Comparison of ENCODE assay signal across 11 cellular contexts in the genomic region with DNA sequence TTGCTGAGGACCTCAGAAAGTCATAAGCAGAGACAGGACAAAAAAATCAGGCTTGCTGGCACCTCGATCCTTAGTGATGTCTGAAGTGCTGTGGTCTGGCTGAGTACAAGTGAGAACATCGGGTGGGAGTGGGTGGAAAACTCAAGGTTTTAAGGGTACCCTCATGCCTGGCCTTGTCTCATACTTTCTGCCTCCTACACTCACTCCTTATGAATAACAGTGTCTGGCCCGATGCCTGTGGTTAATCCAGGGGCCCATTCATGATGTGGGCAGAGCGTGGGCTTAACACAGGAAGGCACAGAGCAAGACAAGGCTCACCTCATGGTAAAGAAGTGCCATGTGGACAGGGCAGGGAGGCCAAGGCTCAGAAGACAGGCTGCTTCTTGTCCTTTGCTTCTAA. TPM values are rescaled to one million over a fixed set of nuclear protein-coding genes. Genes with fewer than 3 reads are reported as not detected.
DNase-seq lines count a peak whose midpoint lies in the region; ATAC-seq and TF ChIP-seq lines count a peak whose summit lies in the region.
"Had no signal": no experiment of that assay in that cellular context is flagged by ENCODE, and none has a peak within 500 bp of the region (broad histone marks: within the 10 kb centered on the region; RNA-seq: fewer than 3 reads in every experiment).

No MANE protein-coding gene starts in this region.

- no peak overlapping the region for H3K27ac Mint-ChIP-seq in natural killer cell

- intact Hi-C loops in natural killer cell (cut with micrococcal nuclease): loop anchor here (1.0 to 5.0 kb wide), 3 partner anchors 15 to 38 kb away; a partner anchor contains a TSS

- TF ChIP-seq CTCF in natural killer cell (IDR thresholded peaks at IDR 0.05): no peak

- peak; percentile 13 for DNase-seq in NK-92 treated with Interleukin-12 subunit alpha and Interleukin-12 subunit beta, amount 100 ng/mL, for 24 hours (lab: John Stamatoyannopoulos, UW)
- DNase-seq in NK-92 (lab: John Stamatoyannopoulos, UW; ENCODE audit: unreplicated experiment) (no peak), natural killer cell (peak; percentile 45), germinal center (ENCODE audit: low spot score) (no peak)
- DNase-seq in activated gamma-delta T cell treated with anti-CD3 and anti-CD28 coated beads, Interleukin-2, amount 50 U/mL, for 16 hours (ENCODE audit: low read depth): peak; percentile 46

- peaks cover 0 to 7% (median 3%) of the 10 kb centered on the region in 5 donors for H3K36me3 ChIP-seq in subcutaneous abdominal adipose tissue (ENCODE audit: control insufficient read depth in 5 of 5, insufficient read depth in 5 of 5, low read length in 5 of 5)
- H3K36me3 ChIP-seq: SJSA1 had no signal

- H3K4me1 Mint-ChIP-seq in natural killer cell: peaks cover 20 to 23% of the 10 kb centered on the region in 2 donors

- H3K4me1 ChIP-seq in subcutaneous abdominal adipose tissue (ENCODE audit: control insufficient read depth in 5 of 5, insufficient read depth in 5 of 5, low read length in 5 of 5): peaks cover 15 to 79% (median 43%) of the 10 kb centered on the region in 5 donors
- H3K4me1 ChIP-seq: SJSA1 had no signal

- H3K27me3 ChIP-seq in subcutaneous abdominal adipose tissue (ENCODE audit: control insufficient read depth in 5 of 5, insufficient read depth in 4 of 5, low read length in 5 of 5): no peaks in the 10 kb centered on the region
- H3K27me3 ChIP-seq: SJSA1 had no signal

- peak overlapping the region in 2 of 5 donors; percentile 8 to 63 for H3K9ac ChIP-seq in subcutaneous abdominal adipose tissue (ENCODE audit: low read length in 5 of 5)

- H3K36me3 Mint-ChIP-seq in natural killer cell: peaks cover 8% of the 10 kb centered on the region

- H3K27me3 Mint-ChIP-seq in natural killer cell (ENCODE audit: low read depth in 2 of 2): no peaks in the 10 kb centered on the region
- H3K27me3 Mint-ChIP-seq: naive B cell had no signal

- H3K9me3 Mint-ChIP-seq in natural killer cell: no peaks in the 10 kb centered on the region
- H3K9me3 Mint-ChIP-seq: naive B cell had no signal

- no peak overlapping the region for H3K4me3 ChIP-seq in subcutaneous abdominal adipose tissue (ENCODE audit: low read depth in 1 of 5, low read length in 5 of 5)
- H3K4me3 ChIP-seq: SJSA1 had no signal

- H3K27ac ChIP-seq in subcutaneous abdominal adipose tissue (ENCODE audit: low read depth, low read length): peak overlapping the region; percentile 99
- H3K27ac ChIP-seq: 22Rv1, SJSA1 had no signal

- H3K9me3 ChIP-seq in subcutaneous abdominal adipose tissue (ENCODE audit: control insufficient read depth in 5 of 5, low read length in 5 of 5): no peaks in the 10 kb centered on the region
- H3K9me3 ChIP-seq: SJSA1 had no signal

- ATAC-seq in natural killer cell (peak; percentile 76 to 96 (median 87)), HG03025 (IDR thresholded peaks at IDR 0.05; ENCODE audit: low FRiP score, unreplicated experiment) (no peak), GM21423 (IDR thresholded peaks at IDR 0.05; ENCODE audit: unreplicated experiment) (no peak)

- H3K4me3 Mint-ChIP-seq in natural killer cell: no peak overlapping the region

RNA-seq across cellular contexts. Expression of a gene that starts 11.0 kb away (rescaled TPM):
- 1 to 10 TPM; 7.8 to 8.6 (median 8.5) TPM for total RNA-seq in natural killer cell

RNA-seq across cellular contexts. Expression of a gene that starts 37.2 kb away (rescaled TPM):
- total RNA-seq in natural killer cell: 100 to 1,000 TPM; 463 to 946 (median 562) TPM

Comparison
In these comparisons a context has a peak if more than half of its experiments do, and no peak if none do; other contexts are left out.
1. DNase-seq: peak in NK-92 treated with Interleukin-12 subunit alpha and Interleukin-12 subunit beta, amount 100 ng/mL, for 24 hours (single experiment), activated gamma-delta T cell treated with anti-CD3 and anti-CD28 coated beads, Interleukin-2, amount 50 U/mL, for 16 hours (single experiment) and natural killer cell (single experiment); none in NK-92 (single experiment) and germinal center (single experiment).
2. ATAC-seq: peak in natural killer cell (3 of 3); none in HG03025 (single experiment) and GM21423 (single experiment).